In the genomic region with DNA sequence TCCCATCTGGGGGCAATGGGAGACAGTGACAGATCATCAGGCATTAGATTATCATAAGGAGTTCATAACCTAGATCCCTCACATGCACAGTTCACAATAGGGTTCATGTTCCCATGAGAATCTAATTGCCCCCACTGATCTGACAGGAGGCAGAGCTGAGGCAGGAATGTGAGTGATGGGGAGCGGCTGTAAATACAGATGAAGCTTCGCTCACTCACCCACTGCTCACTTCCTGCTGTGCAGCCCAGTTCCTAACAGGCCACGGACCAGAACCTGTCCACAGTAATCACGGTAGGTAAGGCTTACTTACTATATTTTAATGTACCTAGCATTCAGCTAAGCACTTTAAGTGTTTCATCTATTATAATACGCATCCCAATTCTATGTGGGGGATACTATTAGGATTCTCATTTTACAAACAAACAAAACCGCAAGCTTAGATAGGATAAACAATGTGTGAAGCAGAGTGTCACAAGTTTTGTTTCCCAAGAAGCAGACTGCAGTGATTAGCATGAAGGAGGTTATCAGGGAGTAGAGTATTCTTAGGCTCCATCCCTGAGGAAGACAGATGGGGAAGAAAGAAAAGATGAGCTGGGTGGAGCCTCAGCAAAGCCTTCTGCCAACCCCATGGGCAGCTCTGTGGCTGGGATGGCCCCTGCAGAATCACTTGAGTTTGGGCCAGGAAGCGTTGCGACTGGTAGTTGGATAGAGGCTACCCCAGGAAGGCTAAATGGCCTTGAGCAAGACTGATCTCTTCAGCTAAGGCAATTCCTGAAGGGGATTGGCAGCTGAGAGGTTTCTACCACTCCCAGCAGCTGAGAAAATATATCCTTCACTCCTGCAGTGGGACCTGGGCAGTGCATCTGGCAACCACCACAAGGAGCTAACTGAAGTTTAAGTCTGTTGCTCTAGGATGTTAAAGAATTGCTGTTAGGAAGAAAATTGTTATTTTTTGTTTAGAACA, we compare ENCODE assay signal across 22 cellular contexts.
DNase-seq lines count a peak whose midpoint lies in the region; TF ChIP-seq lines count a peak whose summit lies in the region.
"Had no signal": no experiment of that assay in that cellular context is flagged by ENCODE, and none has a peak within 500 bp of the region (broad histone marks: within the 10 kb centered on the region; RNA-seq: fewer than 3 reads in every experiment).

No MANE protein-coding gene starts in this region.

- H2BK12ac ChIP-seq in trophoblast cell (ENCODE audit: low read length) = peak overlapping the region; percentile 100

- no peaks in the 10 kb centered on the region for H4K20me1 ChIP-seq in MM.1S (ENCODE audit: insufficient read depth, low read length)

- no peak for TF ChIP-seq CTCF in MM.1S (IDR thresholded peaks at IDR 0.05; ENCODE audit: low read length)
- TF ChIP-seq CTCF in epithelial cell of esophagus (IDR thresholded peaks at IDR 0.05; ENCODE audit: insufficient read depth, low read depth, low read length, missing control alignments) = no peak

- peak overlapping the region; percentile 89 for H2BK5ac ChIP-seq in trophoblast cell (ENCODE audit: low read depth, low read length, poor library complexity)

- H3K4me1 ChIP-seq in MM.1S (ENCODE audit: low read length) = peaks cover 29% of the 10 kb centered on the region
- H3K4me1 ChIP-seq in trophoblast cell (ENCODE audit: control insufficient read depth in 1 of 2, insufficient read depth in 2 of 2, low read length in 2 of 2) = peaks cover 10 to 12% of the 10 kb centered on the region in 2 experiments
- no peaks in the 10 kb centered on the region for H3K4me1 ChIP-seq in effector memory CD4-positive, alpha-beta T cell (ENCODE audit: control insufficient read depth, insufficient read depth, low read length, poor library complexity, severe bottlenecking)

- peak overlapping the region; percentile 99 for H2AK5ac ChIP-seq in trophoblast cell (ENCODE audit: low read length)

- no peak overlapping the region for H4K12ac ChIP-seq in trophoblast cell (ENCODE audit: low read depth, low read length)

- H3K27ac ChIP-seq in MM.1S (ENCODE audit: low read length) (0 out of 2 replicates have a peak overlapping the region, but pooled peaks have one; percentile 14), trophoblast cell (ENCODE audit: low read depth, low read length) (no peak overlapping the region)
- H3K27ac ChIP-seq in effector memory CD4-positive, alpha-beta T cell (ENCODE audit: insufficient read depth, low read length, poor library complexity, severe bottlenecking) = no peak overlapping the region
- H3K27ac ChIP-seq: 22Rv1, coronary artery, VCaP had no signal

- peak overlapping the region; percentile 93 for H3K14ac ChIP-seq in trophoblast cell (ENCODE audit: low read length)

- H3K4me3 ChIP-seq in MM.1S (ENCODE audit: low read length) (no peak overlapping the region), epithelial cell of esophagus (ENCODE audit: low read length) (no peak overlapping the region), trophoblast cell (ENCODE audit: low read depth, low read length) (no peak overlapping the region)
- no peak overlapping the region for H3K4me3 ChIP-seq in effector memory CD4-positive, alpha-beta T cell (ENCODE audit: insufficient read depth, low read depth, low read length, poor library complexity, severe bottlenecking)
- H3K4me3 ChIP-seq: coronary artery, hepatocyte had no signal

- no peak overlapping the region for H3K9ac ChIP-seq in MM.1S (ENCODE audit: low read length)
- H3K9ac ChIP-seq in trophoblast cell (ENCODE audit: low read length) = no peak overlapping the region

- peak overlapping the region; percentile 5; the same call in 1 of the 2 replicates for H2AFZ ChIP-seq in MM.1S (ENCODE audit: low read length)
- no peak overlapping the region for H2AFZ ChIP-seq in trophoblast cell (ENCODE audit: insufficient read depth, low read length, poor library complexity)
- H2AFZ ChIP-seq: hepatocyte had no signal

- no peaks in the 10 kb centered on the region for H3F3A ChIP-seq in MM.1S (ENCODE audit: insufficient read depth, low read length)

- DNase-seq in DMS53 (lab: John Stamatoyannopoulos, UW) (peak; percentile 28), DMS53 treated with DMSO at 0.1 percent for 48 hours (lab: John Stamatoyannopoulos, UW; ENCODE audit: unreplicated experiment) (no peak), MM.1S (no peak), epithelial cell of esophagus (ENCODE audit: low read depth) (peak; percentile 19), trophoblast cell (peak in 1 of 2 donors; percentile 15), activated gamma-delta T cell treated with Interleukin-2 at 50 U/mL for 16 hours (no peak)
- DNase-seq in effector memory CD4-positive, alpha-beta T cell = no peak
- no peak for DNase-seq in stimulated activated CD4-positive, alpha-beta T cell treated with anti-CD3 and anti-CD28 coated beads, Interleukin-4, amount 100 ng/mL, for 4 hours
- DNase-seq: activated CD8-positive, alpha-beta memory T cell treated with anti-CD3 and anti-CD28 coated beads, Interleukin-2, amount 50 U/mL, for 48 hours; activated effector memory CD4-positive, alpha-beta T cell treated with Interleukin-2 at 50 U/mL for 16 hours; activated naive CD8-positive, alpha-beta T cell treated with anti-CD3 and anti-CD28 coated beads, Interleukin-2, amount 50 U/mL, for 24 hours; EL; foreskin fibroblast; left ventricle myocardium superior; NCI-H1105; NCI-H2081 treated with DMSO at 0.1 percent for 48 hours; nucleus accumbens; T-helper 17 cell had no signal

- H4K8ac ChIP-seq in trophoblast cell (ENCODE audit: low read depth, low read length) = peak overlapping the region; percentile 70

- no peaks in the 10 kb centered on the region for H3K9me3 ChIP-seq in MM.1S (replicated peaks; ENCODE audit: insufficient read depth, low read length)
- no peaks in the 10 kb centered on the region for H3K9me3 ChIP-seq in trophoblast cell (ENCODE audit: insufficient read depth, low read depth, low read length)
- H3K9me3 ChIP-seq in effector memory CD4-positive, alpha-beta T cell (ENCODE audit: control insufficient read depth, low read length) = no peaks in the 10 kb centered on the region

- H3K9me2 ChIP-seq in MM.1S (replicated peaks; ENCODE audit: insufficient read depth, low read length) = no peaks in the 10 kb centered on the region

- peaks cover 45% of the 10 kb centered on the region for H3K79me1 ChIP-seq in trophoblast cell (ENCODE audit: low read length)

- H3K18ac ChIP-seq in trophoblast cell (ENCODE audit: low read length) = peak overlapping the region; percentile 91

- WGBS in trophoblast cell (ENCODE audit: extremely low coverage, insufficient coverage, insufficient read length) = no CpG with 5 or more reads among the region's 8 CpGs

- no peaks in the 10 kb centered on the region for H3K36me3 ChIP-seq in MM.1S (replicated peaks; ENCODE audit: insufficient read depth, low read length)
- H3K36me3 ChIP-seq in trophoblast cell (ENCODE audit: control insufficient read depth in 1 of 2, insufficient read depth in 2 of 2, low read length in 2 of 2) = no peaks in the 10 kb centered on the region
- H3K36me3 ChIP-seq in effector memory CD4-positive, alpha-beta T cell (ENCODE audit: control insufficient read depth, insufficient read depth, low read length) = no peaks in the 10 kb centered on the region

- H3K27me3 ChIP-seq in MM.1S (replicated peaks; ENCODE audit: insufficient read depth, low read length) (no peaks in the 10 kb centered on the region), trophoblast cell (ENCODE audit: insufficient read depth, low read length) (no peaks in the 10 kb centered on the region)
- no peaks in the 10 kb centered on the region for H3K27me3 ChIP-seq in effector memory CD4-positive, alpha-beta T cell (replicated peaks; ENCODE audit: control insufficient read depth, insufficient read depth, low read length, poor library complexity, severe bottlenecking)
- H3K27me3 ChIP-seq: hepatocyte had no signal

- H3K4me2 ChIP-seq in MM.1S (ENCODE audit: low read depth, low read length) (peak overlapping the region; percentile 5; the same call in 1 of the 2 replicates), trophoblast cell (ENCODE audit: low read length) (no peak overlapping the region)
- H3K4me2 ChIP-seq: hepatocyte had no signal

- H3K4ac ChIP-seq in trophoblast cell (ENCODE audit: low read depth, low read length) = peak overlapping the region; percentile 91

- no peaks in the 10 kb centered on the region for H3K79me2 ChIP-seq in MM.1S (ENCODE audit: low read length)
- H3K79me2 ChIP-seq in trophoblast cell (ENCODE audit: control insufficient read depth, insufficient read depth, low read length, poor library complexity) = peaks cover 7% of the 10 kb centered on the region
- H3K79me2 ChIP-seq: hepatocyte had no signal

- H3K23ac ChIP-seq in trophoblast cell (ENCODE audit: low read length) = no peak overlapping the region

- peak overlapping the region; percentile 100 for H4K91ac ChIP-seq in trophoblast cell (ENCODE audit: low read depth, low read length)

- H2BK120ac ChIP-seq in trophoblast cell (ENCODE audit: insufficient read depth, low read length, poor library complexity) = peak overlapping the region; percentile 99

Comparison
In these comparisons a context has a peak if more than half of its experiments do, and no peak if none do; other contexts are left out.
1. DNase-seq: peak in DMS53 (single experiment) and epithelial cell of esophagus (single experiment); none in DMS53 treated with DMSO at 0.1 percent for 48 hours (single experiment), MM.1S (single experiment), effector memory CD4-positive, alpha-beta T cell (0 of 3), activated gamma-delta T cell treated with Interleukin-2 at 50 U/mL for 16 hours (single experiment) and stimulated activated CD4-positive, alpha-beta T cell treated with anti-CD3 and anti-CD28 coated beads, Interleukin-4, amount 100 ng/mL, for 4 hours (0 of 2).